In genomic region chr17:488993-489757, GRCh38 we compare ENCODE assay signal across 8 cellular contexts. TPM values are rescaled to one million over a fixed set of nuclear protein-coding genes. Genes with fewer than 3 reads are reported as not detected.
A peak's percentile ranks its signal among the peaks of the same experiment; 100 is the strongest.
DNase-seq lines count a peak whose midpoint lies in the region; TF ChIP-seq lines count a peak whose summit lies in the region.

No MANE protein-coding gene starts in this region.

- H3K4me2 ChIP-seq in neural cell (ENCODE audit: low read length) = no peak overlapping the region

- H3K4me3 ChIP-seq in epithelial cell of proximal tubule (ENCODE audit: low read depth, low read length) (peak overlapping the region; percentile 55), neural cell (ENCODE audit: low read length) (peak overlapping the region; percentile 61)

- H2AFZ ChIP-seq in neural cell (ENCODE audit: low read depth, low read length) = no peak overlapping the region

- no peaks in the 10 kb centered on the region for H3K9me3 ChIP-seq in neural cell (ENCODE audit: low read length)

- H3K79me2 ChIP-seq in neural cell (replicated peaks; ENCODE audit: insufficient read depth, low read length) = no peaks in the 10 kb centered on the region

- H3K27ac ChIP-seq in neural cell (ENCODE audit: low read length) = no peak overlapping the region

- H3K9me2 ChIP-seq in neural cell (ENCODE audit: insufficient read depth, low read length) = no peaks in the 10 kb centered on the region

- no peaks in the 10 kb centered on the region for H3K36me3 ChIP-seq in neural cell (ENCODE audit: insufficient read depth, low read length)

- H3K27me3 ChIP-seq in neural cell (ENCODE audit: insufficient read depth, low read depth, low read length) = peaks cover 25% of the 10 kb centered on the region

- TF ChIP-seq RAD21 in neural cell (conservative IDR thresholded peaks at IDR 0.05) = no peak

- H3F3A ChIP-seq in neural cell (ENCODE audit: insufficient read depth, low read length, poor library complexity, severe bottlenecking) = no peaks in the 10 kb centered on the region

- no peaks in the 10 kb centered on the region for H4K20me1 ChIP-seq in neural cell (ENCODE audit: insufficient read depth)

- DNase-seq in activated gamma-delta T cell treated with anti-CD3 and anti-CD28 coated beads, Interleukin-2, amount 50 U/mL, for 16 hours (ENCODE audit: low read depth) = peak; percentile 4
- DNase-seq in activated gamma-delta T cell (lab: John Stamatoyannopoulos, UW) = no peak
- peak in 3 of 5 donors; percentile 29 to 67 (median 39) for DNase-seq in T-helper 1 cell
- DNase-seq in epithelial cell of proximal tubule (ENCODE audit: low read depth) = no peak
- no peak for DNase-seq in DMS79 (lab: John Stamatoyannopoulos, UW)
- no peak for DNase-seq in DMS53 treated with DMSO at 0.1 percent for 48 hours (lab: John Stamatoyannopoulos, UW; ENCODE audit: unreplicated experiment)
- no peak for DNase-seq in NCI-H82 treated with DMSO at 0.1 percent for 48 hours (lab: John Stamatoyannopoulos, UW; ENCODE audit: unreplicated experiment)

- no peak for TF ChIP-seq EP300 in neural cell (conservative IDR thresholded peaks at IDR 0.05; ENCODE audit: poor library complexity, severe bottlenecking)

- no peak overlapping the region for H3K9ac ChIP-seq in neural cell (ENCODE audit: low read length)

- TF ChIP-seq CTCF in epithelial cell of proximal tubule (conservative IDR thresholded peaks at IDR 0.05; ENCODE audit: low read depth, low read length) (no peak), neural cell (IDR thresholded peaks at IDR 0.05; ENCODE audit: poor library complexity, severe bottlenecking) (no peak)

TF ChIP-seq in neural cell, 6 proteins besides CTCF, POLR2A, EP300 and RAD21:
- TF ChIP-seq SMC3 (conservative IDR thresholded peaks at IDR 0.05; ENCODE audit: poor library complexity) = no peak
- TF ChIP-seq, protein P1, sequence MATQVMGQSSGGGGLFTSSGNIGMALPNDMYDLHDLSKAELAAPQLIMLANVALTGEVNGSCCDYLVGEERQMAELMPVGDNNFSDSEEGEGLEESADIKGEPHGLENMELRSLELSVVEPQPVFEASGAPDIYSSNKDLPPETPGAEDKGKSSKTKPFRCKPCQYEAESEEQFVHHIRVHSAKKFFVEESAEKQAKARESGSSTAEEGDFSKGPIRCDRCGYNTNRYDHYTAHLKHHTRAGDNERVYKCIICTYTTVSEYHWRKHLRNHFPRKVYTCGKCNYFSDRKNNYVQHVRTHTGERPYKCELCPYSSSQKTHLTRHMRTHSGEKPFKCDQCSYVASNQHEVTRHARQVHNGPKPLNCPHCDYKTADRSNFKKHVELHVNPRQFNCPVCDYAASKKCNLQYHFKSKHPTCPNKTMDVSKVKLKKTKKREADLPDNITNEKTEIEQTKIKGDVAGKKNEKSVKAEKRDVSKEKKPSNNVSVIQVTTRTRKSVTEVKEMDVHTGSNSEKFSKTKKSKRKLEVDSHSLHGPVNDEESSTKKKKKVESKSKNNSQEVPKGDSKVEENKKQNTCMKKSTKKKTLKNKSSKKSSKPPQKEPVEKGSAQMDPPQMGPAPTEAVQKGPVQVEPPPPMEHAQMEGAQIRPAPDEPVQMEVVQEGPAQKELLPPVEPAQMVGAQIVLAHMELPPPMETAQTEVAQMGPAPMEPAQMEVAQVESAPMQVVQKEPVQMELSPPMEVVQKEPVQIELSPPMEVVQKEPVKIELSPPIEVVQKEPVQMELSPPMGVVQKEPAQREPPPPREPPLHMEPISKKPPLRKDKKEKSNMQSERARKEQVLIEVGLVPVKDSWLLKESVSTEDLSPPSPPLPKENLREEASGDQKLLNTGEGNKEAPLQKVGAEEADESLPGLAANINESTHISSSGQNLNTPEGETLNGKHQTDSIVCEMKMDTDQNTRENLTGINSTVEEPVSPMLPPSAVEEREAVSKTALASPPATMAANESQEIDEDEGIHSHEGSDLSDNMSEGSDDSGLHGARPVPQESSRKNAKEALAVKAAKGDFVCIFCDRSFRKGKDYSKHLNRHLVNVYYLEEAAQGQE (IDR thresholded peaks at IDR 0.05; ENCODE audit: borderline replicate concordance) = no peak
- no peak for TF ChIP-seq TAF1 (IDR thresholded peaks at IDR 0.05; ENCODE audit: low read depth)
- TF ChIP-seq EZH2 (IDR thresholded peaks at IDR 0.05; ENCODE audit: borderline replicate concordance, insufficient read depth, low read length, poor library complexity, severe bottlenecking) = no peak
- TF ChIP-seq MXI1 (conservative IDR thresholded peaks at IDR 0.05; ENCODE audit: poor library complexity, severe bottlenecking) = no peak
- no peak for TF ChIP-seq POLR2AphosphoS5 (IDR thresholded peaks at IDR 0.05)

RNA-seq across cellular contexts. Expression of gene RFLNB, which starts 43.4 kb away (rescaled TPM):
- total RNA-seq in epithelial cell of proximal tubule = 32.6 and 56.8 TPM in 2 replicates
- 1.8 and 2.1 TPM in 2 replicates for polyA plus RNA-seq in neural cell
- polyA minus RNA-seq in neural cell = 1.7 and 2.4 TPM in 2 replicates

Comparison
In these comparisons a context has a peak if more than half of its experiments do, and no peak if none do; other contexts are left out.
1. DNase-seq: peak in activated gamma-delta T cell treated with anti-CD3 and anti-CD28 coated beads, Interleukin-2, amount 50 U/mL, for 16 hours (single experiment) and T-helper 1 cell (3 of 5); none in activated gamma-delta T cell (single experiment), epithelial cell of proximal tubule (single experiment), DMS79 (single experiment), DMS53 treated with DMSO at 0.1 percent for 48 hours (single experiment) and NCI-H82 treated with DMSO at 0.1 percent for 48 hours (single experiment).